ENCODE assay signal across 18 cellular contexts in the genomic region with DNA sequence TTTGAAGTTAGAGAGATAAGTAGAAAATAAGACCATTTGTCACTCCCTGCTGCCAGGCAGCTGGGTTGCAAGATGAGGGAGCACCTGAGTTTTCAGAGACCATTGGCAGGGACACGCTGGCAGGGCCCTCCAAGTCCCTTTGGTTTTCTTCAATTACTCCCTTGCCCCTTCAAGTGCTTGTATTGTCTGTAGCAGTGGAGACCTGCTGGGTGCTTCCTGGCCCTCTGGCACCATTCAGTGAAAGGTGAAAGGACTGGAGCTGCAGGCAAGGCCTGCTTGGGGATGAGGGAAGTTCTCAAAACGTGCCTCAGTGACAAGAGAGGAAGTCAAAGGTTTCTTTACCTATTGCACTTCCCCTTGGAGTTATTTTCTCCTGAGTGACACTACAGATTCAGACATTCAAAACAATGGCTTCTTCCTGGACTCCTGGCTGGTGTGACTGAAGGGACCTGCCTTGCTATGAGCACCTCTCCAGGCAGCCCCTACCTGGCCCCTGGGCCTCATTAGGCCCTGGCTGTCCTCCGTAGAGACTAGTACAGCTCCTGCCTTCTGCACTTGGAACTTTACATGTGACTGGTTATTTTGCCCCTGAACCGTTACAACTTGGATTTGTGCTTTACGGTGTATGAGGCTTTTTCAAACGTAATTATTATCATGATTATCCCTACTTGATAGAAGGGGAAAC.
DNase-seq lines count a peak whose midpoint lies in the region; ATAC-seq, FAIRE-seq and TF ChIP-seq lines count a peak whose summit lies in the region.
"Had no signal": no experiment of that assay in that cellular context is flagged by ENCODE, and none has a peak within 500 bp of the region (broad histone marks: within the 10 kb centered on the region; RNA-seq: fewer than 3 reads in every experiment).

No MANE protein-coding gene starts in this region.

- TF ChIP-seq EP300 in sigmoid colon (IDR thresholded peaks at IDR 0.05), result no peak

- intact Hi-C loops in colonic mucosa (cut with DNase I), result no loop called here
- intact Hi-C loops in sigmoid colon (cut with DNase I), result loop anchor here (5.0 to 10.0 kb wide), 2 partner anchors 130 to 178 kb away; no protein-coding TSS in a partner anchor

- H3K9me3 ChIP-seq in HUES64 (ENCODE audit: insufficient read depth, low read depth, low read length), result no peaks in the 10 kb centered on the region
- H3K9me3 ChIP-seq in colonic mucosa, result no peaks in the 10 kb centered on the region
- no peaks in the 10 kb centered on the region for H3K9me3 ChIP-seq in sigmoid colon

- H3K4me1 ChIP-seq in HUES64 (ENCODE audit: insufficient read depth, low read length) (peaks cover 54% of the 10 kb centered on the region), colonic mucosa (peaks cover 34% of the 10 kb centered on the region), sigmoid colon (peaks cover 0 to 81% (median 77%) of the 10 kb centered on the region in 4 donors)

- H3K4me3 ChIP-seq in HUES64 (ENCODE audit: low read length) (no peak overlapping the region), colonic mucosa (no peak overlapping the region), sigmoid colon (no peak overlapping the region)
- H3K4me3 ChIP-seq: coronary artery had no signal

- 61% methylated on average over 5 of the region's 6 CpGs for WGBS in HUES64
- WGBS in sigmoid colon, 2 donors, result 77 to 81% methylated on average over 6 of the region's 6 CpGs

- TF ChIP-seq POLR2A in GM12891 (IDR thresholded peaks at IDR 0.05; ENCODE audit: low read depth, low read length), result no peak
- no peak for TF ChIP-seq POLR2A in sigmoid colon (IDR thresholded peaks at IDR 0.05)

- DNase-seq in GM12891 (ENCODE audit: insufficient read length, low spot score) (no peak), colonic mucosa (no peak), sigmoid colon (no peak), cerebellum (ENCODE audit: low spot score) (no peak), amniotic stem cell (lab: John Stamatoyannopoulos, UW) (no peak)
- DNase-seq: activated CD4-positive, CD25-positive, alpha-beta regulatory T cell; aorta; GOT3; NCI-H2029; NCI-H510A; stimulated activated CD4-positive, alpha-beta T cell treated with anti-CD3 and anti-CD28 coated beads, Interleukin-1b, Interleukin-23, amount 100 ng/mL, for 48 hours; T-cell had no signal

- peak overlapping the region; percentile 59 for H3K27ac ChIP-seq in HUES64 (ENCODE audit: low read depth, low read length)
- H3K27ac ChIP-seq in colonic mucosa, result peak overlapping the region; percentile 51
- H3K27ac ChIP-seq in sigmoid colon, result peak overlapping the region; percentile 2 to 79 (median 78)

- H3K27me3 ChIP-seq in HUES64 (ENCODE audit: insufficient read depth, low read length) (no peaks in the 10 kb centered on the region), colonic mucosa (no peaks in the 10 kb centered on the region), sigmoid colon (no peaks in the 10 kb centered on the region)

- no peak for FAIRE-seq in GM12891 (lab: Jason Lieb, UNC)
- FAIRE-seq: G401.6, islet of Langerhans had no signal

- H3K9ac ChIP-seq in HUES64 (ENCODE audit: low read depth, low read length), result no peak overlapping the region
- H3K9ac ChIP-seq in colonic mucosa (ENCODE audit: low read depth in 2 of 2, low read length in 2 of 2), result no peak overlapping the region

- TF ChIP-seq CTCF in colonic mucosa (IDR thresholded peaks at IDR 0.05), result no peak
- TF ChIP-seq CTCF in sigmoid colon (IDR thresholded peaks at IDR 0.05), result no peak

- ATAC-seq in GM21737 (IDR thresholded peaks at IDR 0.05; ENCODE audit: unreplicated experiment) (no peak), HG02798 (IDR thresholded peaks at IDR 0.05; ENCODE audit: poor library complexity, unreplicated experiment) (no peak)
- ATAC-seq: T-cell had no signal

- no peaks in the 10 kb centered on the region for H3K36me3 ChIP-seq in HUES64 (ENCODE audit: insufficient read depth, low read length)
- no peaks in the 10 kb centered on the region for H3K36me3 ChIP-seq in colonic mucosa
- H3K36me3 ChIP-seq in sigmoid colon, result no peaks in the 10 kb centered on the region

TF ChIP-seq in GM12891, 5 proteins besides CTCF, POLR2A, EP300 and RAD21:
- no peak for TF ChIP-seq TAF1 (IDR thresholded peaks at IDR 0.05; ENCODE audit: low read depth, low read length)
- TF ChIP-seq SPI1 (IDR thresholded peaks at IDR 0.05; ENCODE audit: low read depth, low read length), result peak; percentile 37; the same call in 1 of the 2 replicates
